Comparison of ENCODE assay signal across 1 cellular context in the genomic region with DNA sequence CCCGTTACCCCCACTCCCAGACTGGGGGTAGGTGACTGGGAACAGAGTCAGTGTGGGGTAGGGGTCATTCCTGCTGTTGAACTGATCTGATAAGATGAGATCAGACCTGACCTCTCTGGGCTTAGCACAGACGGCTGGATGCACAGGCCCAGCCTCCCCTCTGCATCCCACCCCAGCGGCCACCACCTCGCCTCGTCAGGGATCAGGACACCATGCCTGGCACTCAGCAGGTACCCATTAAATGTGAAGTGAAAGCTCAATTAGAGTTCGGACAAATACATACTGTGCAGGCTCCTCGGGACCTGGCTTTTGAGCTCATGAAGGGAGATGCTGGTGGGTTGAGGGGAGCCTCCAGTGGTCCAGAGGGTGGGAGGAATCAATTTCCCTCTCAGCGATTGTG.
TF ChIP-seq lines count a peak whose summit lies in the region.

No MANE protein-coding gene starts in this region.

TF ChIP-seq in IMR-90, 13 proteins besides CTCF, POLR2A, EP300 and RAD21 (continued from another document):
- TF ChIP-seq, protein P1, sequence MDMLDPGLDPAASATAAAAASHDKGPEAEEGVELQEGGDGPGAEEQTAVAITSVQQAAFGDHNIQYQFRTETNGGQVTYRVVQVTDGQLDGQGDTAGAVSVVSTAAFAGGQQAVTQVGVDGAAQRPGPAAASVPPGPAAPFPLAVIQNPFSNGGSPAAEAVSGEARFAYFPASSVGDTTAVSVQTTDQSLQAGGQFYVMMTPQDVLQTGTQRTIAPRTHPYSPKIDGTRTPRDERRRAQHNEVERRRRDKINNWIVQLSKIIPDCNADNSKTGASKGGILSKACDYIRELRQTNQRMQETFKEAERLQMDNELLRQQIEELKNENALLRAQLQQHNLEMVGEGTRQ (IDR thresholded peaks at IDR 0.05; ENCODE audit: low read depth, low read length), result no peak
- no peak for TF ChIP-seq RCOR1 (IDR thresholded peaks at IDR 0.05; ENCODE audit: insufficient replicate concordance, low read length)
- TF ChIP-seq MXI1 (IDR thresholded peaks at IDR 0.05; ENCODE audit: borderline replicate concordance, low read depth, low read length), result no peak
- TF ChIP-seq, protein P2, sequence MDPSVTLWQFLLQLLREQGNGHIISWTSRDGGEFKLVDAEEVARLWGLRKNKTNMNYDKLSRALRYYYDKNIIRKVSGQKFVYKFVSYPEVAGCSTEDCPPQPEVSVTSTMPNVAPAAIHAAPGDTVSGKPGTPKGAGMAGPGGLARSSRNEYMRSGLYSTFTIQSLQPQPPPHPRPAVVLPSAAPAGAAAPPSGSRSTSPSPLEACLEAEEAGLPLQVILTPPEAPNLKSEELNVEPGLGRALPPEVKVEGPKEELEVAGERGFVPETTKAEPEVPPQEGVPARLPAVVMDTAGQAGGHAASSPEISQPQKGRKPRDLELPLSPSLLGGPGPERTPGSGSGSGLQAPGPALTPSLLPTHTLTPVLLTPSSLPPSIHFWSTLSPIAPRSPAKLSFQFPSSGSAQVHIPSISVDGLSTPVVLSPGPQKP (IDR thresholded peaks at IDR 0.05; ENCODE audit: borderline replicate concordance, low read depth, low read length), result no peak
- no peak for TF ChIP-seq BHLHE40 (IDR thresholded peaks at IDR 0.05; ENCODE audit: low read depth, low read length)
- TF ChIP-seq MAFK (IDR thresholded peaks at IDR 0.05; ENCODE audit: low read depth, low read length), result no peak
- TF ChIP-seq FOS (IDR thresholded peaks at IDR 0.05; ENCODE audit: low read depth, low read length), result no peak
- TF ChIP-seq CHD1 (IDR thresholded peaks at IDR 0.05; ENCODE audit: low read depth, low read length), result no peak
- TF ChIP-seq NFE2L2 (IDR thresholded peaks at IDR 0.05; ENCODE audit: low read depth, low read length), result no peak
- no peak for TF ChIP-seq CEBPB (IDR thresholded peaks at IDR 0.05; ENCODE audit: low read depth, low read length)
TF ChIP-seq in IMR-90: peak in this region for 0.
